In genomic region chr22:35517769-35518530, GRCh38 we compare ENCODE assay signal across 2 cellular contexts.
TF ChIP-seq lines count a peak whose summit lies in the region.

No MANE protein-coding gene starts in this region.

TF ChIP-seq in SK-N-SH, 30 proteins besides CTCF, POLR2A, EP300 and RAD21 (continued from another document):
- peak; percentile 76; the same call in 1 of the 2 replicates for TF ChIP-seq REST (IDR thresholded peaks at IDR 0.05; ENCODE audit: low read depth, low read length)
- no peak for TF ChIP-seq IRF3 (IDR thresholded peaks at IDR 0.05; ENCODE audit: low read depth, low read length)

TF ChIP-seq in SK-N-SH treated with all-trans-retinoic acid at 6 μM for 48 hours, 23 proteins besides CTCF, POLR2A, EP300 and RAD21 (continued from another document):
- TF ChIP-seq CREB5 (CRISPR knock-in tag; IDR thresholded peaks at IDR 0.05; ENCODE audit: low read depth) (no peak), GLIS3 (CRISPR knock-in tag; IDR thresholded peaks at IDR 0.05) (no peak)
